In genomic region chr11:116828632-116829524, GRCh38 we compare ENCODE assay signal across 13 cellular contexts. TPM values are rescaled to one million over a fixed set of nuclear protein-coding genes. Genes with fewer than 3 reads are reported as not detected.
DNase-seq lines count a peak whose midpoint lies in the region; ATAC-seq, FAIRE-seq and TF ChIP-seq lines count a peak whose summit lies in the region.
"Had no signal": no experiment of that assay in that cellular context is flagged by ENCODE, and none has a peak within 500 bp of the region (broad histone marks: within the 10 kb centered on the region; RNA-seq: fewer than 3 reads in every experiment).

No MANE protein-coding gene starts in this region.

- TF ChIP-seq POLR2A in K562 (conservative IDR thresholded peaks at IDR 0.05) (no peak), right lobe of liver (IDR thresholded peaks at IDR 0.05) (peak; percentile 34)

- no peak for FAIRE-seq in K562 (lab: Jason Lieb, UNC)

- no TSS peak for BruUV-seq in K562 (replicated peaks; lab: Mats Ljungman, UMichigan)

- no peak for TF ChIP-seq CTCF in cardiac muscle cell (IDR thresholded peaks at IDR 0.05; ENCODE audit: low read depth, low read length)
- TF ChIP-seq CTCF in K562 (IDR thresholded peaks at IDR 0.05 in 2 of 3, conservative IDR thresholded peaks at IDR 0.05 in 1 of 3; ENCODE audit: insufficient read depth in 2 of 3, low read depth in 1 of 3, low read length in 3 of 3): no peak
- peak in 1 of 4 donors; percentile 2 for TF ChIP-seq CTCF in right lobe of liver (IDR thresholded peaks at IDR 0.05)

- in situ Hi-C loops in K562 (cut with MboI): no loop called here

- no peaks in the 10 kb centered on the region for H3K36me3 ChIP-seq in cardiac muscle cell
- no peaks in the 10 kb centered on the region for H3K36me3 ChIP-seq in K562 (ENCODE audit: control insufficient read depth, insufficient read depth, low read length)
- H3K36me3 ChIP-seq in right lobe of liver: no peaks in the 10 kb centered on the region
- H3K36me3 ChIP-seq: HAP-1 had no signal

- H3K9me1 ChIP-seq in K562 (ENCODE audit: control insufficient read depth, insufficient read depth, low read length): no peaks in the 10 kb centered on the region

- TF ChIP-seq RAD21 in K562 (CRISPR knock-in tag; conservative IDR thresholded peaks at IDR 0.05 in 1 of 2, IDR thresholded peaks at IDR 0.05 in 1 of 2): no peak

- H3K4me2 ChIP-seq in K562 (ENCODE audit: insufficient read depth, low read length): no peak overlapping the region

- H4K20me1 ChIP-seq in K562 (replicated peaks; ENCODE audit: control insufficient read depth, insufficient read depth, low read length): no peaks in the 10 kb centered on the region

- H3K4me3 ChIP-seq in cardiac muscle cell (no peak overlapping the region), K562 (no peak overlapping the region), right lobe of liver (peak overlapping the region; percentile 27 to 90 (median 81))
- H3K4me3 ChIP-seq: HAP-1 had no signal

- POLR2A ChIA-PET in K562 (lab: Yijun Ruan, JAX): interaction anchor here (0.6 to 1.6 kb wide), 3 partner anchors 8 to 38 kb away, joined by 3 to 6 read pairs (median 3); no protein-coding TSS in a partner anchor

- 0 out of 4 replicates have a peak overlapping the region, but pooled peaks of 1 of the 2 experiments have one; percentile 35 for H3K9ac ChIP-seq in K562 (ENCODE audit: insufficient read depth in 1 of 2, low read depth in 2 of 2, low read length in 2 of 2)

- ATAC-seq in left cardiac atrium: no peak
- peak; percentile 22; the same call in 2 of the 3 replicates for ATAC-seq in K562
- ATAC-seq in right lobe of liver: peak; percentile 44 to 57 (median 52)
- no peak for ATAC-seq in HG02623 (IDR thresholded peaks at IDR 0.05; ENCODE audit: unreplicated experiment)
- ATAC-seq in GM18511 (IDR thresholded peaks at IDR 0.05; ENCODE audit: unreplicated experiment): no peak
- no peak for ATAC-seq in HG03520 (IDR thresholded peaks at IDR 0.05; ENCODE audit: unreplicated experiment)
- ATAC-seq: PC-3 had no signal

- CTCF ChIA-PET in K562 (lab: Yijun Ruan, JAX; ENCODE audit: low intra/inter-chr PET ratio): no interaction called here

- 0 out of 2 replicates have a peak overlapping the region, but pooled peaks have one; percentile 24 for H2AFZ ChIP-seq in K562 (ENCODE audit: low read depth, low read length)

- H3K4me1 ChIP-seq in cardiac muscle cell (ENCODE audit: low read depth): peaks cover 29% of the 10 kb centered on the region
- H3K4me1 ChIP-seq in K562 (replicated peaks in 1 of 2; ENCODE audit: control insufficient read depth in 2 of 2, insufficient read depth in 2 of 2, low read length in 2 of 2): peaks cover 8 to 29% of the 10 kb centered on the region in 2 experiments; a peak in 4 of 5 replicates
- H3K4me1 ChIP-seq in right lobe of liver: peaks cover 0 to 41% (median 17%) of the 10 kb centered on the region in 4 donors
- H3K4me1 ChIP-seq: HAP-1 had no signal

- H3K79me2 ChIP-seq in K562 (ENCODE audit: control insufficient read depth, insufficient read depth, low read length): no peaks in the 10 kb centered on the region

- intact Hi-C loops in left cardiac atrium (cut with DNase I) (no loop called here), K562 (cut with micrococcal nuclease) (no loop called here), right lobe of liver (cut with DNase I) (no loop called here)

- H3K27ac ChIP-seq in cardiac muscle cell (peak overlapping the region; percentile 31), K562 (ENCODE audit: extremely low read depth, low read depth, low read length) (no peak overlapping the region), right lobe of liver (peak overlapping the region; percentile 74 to 88 (median 81))

- H3K27me3 ChIP-seq in cardiac muscle cell (no peaks in the 10 kb centered on the region), K562 (ENCODE audit: control insufficient read depth in 2 of 2, insufficient read depth in 2 of 2, low read length in 2 of 2) (peaks cover 0 to 7% of the 10 kb centered on the region in 2 experiments; a peak in 2 of 5 replicates), right lobe of liver (no peaks in the 10 kb centered on the region)

- TF ChIP-seq EP300 in K562 (IDR thresholded peaks at IDR 0.05; ENCODE audit: low read length): no peak

- DNase-seq in cardiac muscle cell (ENCODE audit: low read depth in 1 of 2, low spot score in 1 of 2) (no peak), left cardiac atrium (no peak), K562 (ENCODE audit: extremely low read depth in 1 of 4, low spot score in 3 of 4) (peak in 3 of 4 experiments; percentile 35 to 51 (median 49)), right lobe of liver (peak; percentile 77 to 93 (median 87)), activated T-cell treated with anti-CD3 and anti-CD28 coated beads for 4 hours (no peak)
- DNase-seq: 8988T, COR-L47, PC-3 had no signal

- H3K9me3 ChIP-seq in cardiac muscle cell (ENCODE audit: low read depth) (no peaks in the 10 kb centered on the region), K562 (replicated peaks; ENCODE audit: control insufficient read depth, insufficient read depth, low read depth, low read length) (no peaks in the 10 kb centered on the region), right lobe of liver (no peaks in the 10 kb centered on the region)
- H3K9me3 ChIP-seq: HAP-1 had no signal

- WGBS in K562 (ENCODE audit: insufficient coverage, low coverage, missing lambda C conversion rate): 24% methylated on average over 7 of the region's 16 CpGs
- 46% methylated on average over 10 of the region's 16 CpGs for WGBS in right lobe of liver (ENCODE audit: insufficient coverage, low coverage, low lambda C conversion rate, missing lambda C conversion rate)

RNA-seq across cellular contexts. Expression of gene APOC3, which starts 0.8 kb away (rescaled TPM):
- total RNA-seq in cardiac muscle cell (2.3 TPM in 1 of 2 replicates, not detected in the other), left cardiac atrium (not detected), K562 (2014; rRNA removed) (not detected in 2 replicates), K562 (2014; rRNA removed; fragmentation: Illumina TruSeq; extraction: Trizol) (not detected in 2 replicates), K562 (2015; rRNA removed; fragmentation: Illumina TruSeq; extraction: Trizol) (not detected in 2 replicates), K562 (2021) (1.1 and 1.7 TPM in 2 replicates), right lobe of liver (over 10,000 TPM in 3 of 6 experiments, 1,000 to 10,000 TPM in 3; 4,225 to 15,106 (median 9,815) TPM)
- polyA plus RNA-seq in cardiac muscle cell (0.96 and 2.6 TPM in 2 replicates), K562 (2011; rRNA removed) (not detected in 2 replicates), K562 (2014; fragmentation: Illumina TruSeq; extraction: Trizol) (not detected in 2 replicates), K562 (2014; fragmentation: Nextera tagmentation; extraction: Ambion mirVana) (not detected), K562 (2014; rRNA removed) (not detected in 2 replicates)
- total RNA-seq in K562 (2011; cell fraction: chromatin; rRNA removed; ENCODE audit: low replicate concordance): not detected in 2 replicates
- total RNA-seq in K562 (2011; cell fraction: nucleolus; rRNA removed): not detected in 2 replicates
- not detected in 2 replicates for total RNA-seq in K562 (2011; cell fraction: nucleoplasm; rRNA removed)
- not detected in 2 replicates for polyA plus RNA-seq in K562 (2011; cell fraction: cytosol; rRNA removed)
- not detected in 2 replicates for polyA plus RNA-seq in K562 (2011; cell fraction: nucleus; rRNA removed)
- not detected in 2 replicates for polyA plus RNA-seq in K562 (2012)
- not detected in 2 replicates for polyA minus RNA-seq in K562 (2011; rRNA and poly(A)+ RNA removed)
- polyA minus RNA-seq in K562 (2011; cell fraction: cytosol; rRNA and poly(A)+ RNA removed): not detected in 2 replicates
- polyA minus RNA-seq in K562 (2011; cell fraction: nucleus; rRNA and poly(A)+ RNA removed): not detected in 2 replicates
- total RNA-seq: PC-3 had no signal
- polyA plus RNA-seq: CD14-positive monocyte had no signal

RNA-seq across cellular contexts. Expression of gene APOA4, which starts 5.8 kb away (rescaled TPM):
- total RNA-seq in cardiac muscle cell (0.86 and 2.1 TPM in 2 replicates), left cardiac atrium (not detected), K562 (2014; rRNA removed) (not detected in 2 replicates), K562 (2014; rRNA removed; fragmentation: Illumina TruSeq; extraction: Trizol) (not detected in 2 replicates), K562 (2015; rRNA removed; fragmentation: Illumina TruSeq; extraction: Trizol) (not detected in 2 replicates), K562 (2021) (not detected in 2 replicates), right lobe of liver (1,000 to 10,000 TPM in 2 of 6 experiments, 100 to 1,000 TPM in 2, 10 to 100 TPM in 2; 21.9 to 1,288 (median 117) TPM)
- polyA plus RNA-seq in cardiac muscle cell (0.57 and 2.1 TPM in 2 replicates), K562 (2011; rRNA removed) (not detected in 2 replicates), K562 (2014; fragmentation: Illumina TruSeq; extraction: Trizol) (not detected in 2 replicates), K562 (2014; fragmentation: Nextera tagmentation; extraction: Ambion mirVana) (not detected), K562 (2014; rRNA removed) (0.07 and 0.11 TPM in 2 replicates)
- total RNA-seq in K562 (2011; cell fraction: chromatin; rRNA removed; ENCODE audit: low replicate concordance): 0.32 TPM in 1 of 2 replicates, not detected in the other
- not detected in 2 replicates for total RNA-seq in K562 (2011; cell fraction: nucleolus; rRNA removed)
- not detected in 2 replicates for total RNA-seq in K562 (2011; cell fraction: nucleoplasm; rRNA removed)
- polyA plus RNA-seq in K562 (2011; cell fraction: cytosol; rRNA removed): not detected in 2 replicates
- polyA plus RNA-seq in K562 (2011; cell fraction: nucleus; rRNA removed): not detected in 2 replicates
- polyA plus RNA-seq in K562 (2012): 0.10 TPM in 1 of 2 replicates, not detected in the other
- polyA minus RNA-seq in K562 (2011; rRNA and poly(A)+ RNA removed): not detected in 2 replicates
- polyA minus RNA-seq in K562 (2011; cell fraction: cytosol; rRNA and poly(A)+ RNA removed): not detected in 2 replicates
- polyA minus RNA-seq in K562 (2011; cell fraction: nucleus; rRNA and poly(A)+ RNA removed): not detected in 2 replicates
- total RNA-seq: PC-3 had no signal
- polyA plus RNA-seq: CD14-positive monocyte had no signal

RNA-seq across cellular contexts. Expression of gene APOA1, which starts 8.5 kb away (rescaled TPM):
- total RNA-seq in cardiac muscle cell: 56.3 and 85.9 TPM in 2 replicates
- 59.0 and 117 TPM in 2 replicates for polyA plus RNA-seq in cardiac muscle cell
- total RNA-seq in left cardiac atrium: 1 to 10 TPM in 1 of 2 donors, under 1 TPM in 1; 0.99 to 1.2 TPM
- total RNA-seq in K562 (2011; cell fraction: chromatin; rRNA removed; ENCODE audit: low replicate concordance): not detected in 2 replicates
- total RNA-seq in K562 (2011; cell fraction: nucleolus; rRNA removed): not detected in 2 replicates
- total RNA-seq in K562 (2011; cell fraction: nucleoplasm; rRNA removed): not detected in 2 replicates
- total RNA-seq in K562 (2014; rRNA removed): not detected in 2 replicates
- total RNA-seq in K562 (2014; rRNA removed; fragmentation: Illumina TruSeq; extraction: Trizol): not detected in 2 replicates
- not detected in 2 replicates for total RNA-seq in K562 (2015; rRNA removed; fragmentation: Illumina TruSeq; extraction: Trizol)
- 1.8 TPM in 2 replicates for total RNA-seq in K562 (2021)
- polyA plus RNA-seq in K562 (2011; rRNA removed): not detected in 2 replicates
- polyA plus RNA-seq in K562 (2011; cell fraction: cytosol; rRNA removed): 0.06 TPM in 1 of 2 replicates, not detected in the other
- 0.13 and 0.30 TPM in 2 replicates for polyA plus RNA-seq in K562 (2011; cell fraction: nucleus; rRNA removed)
- 0.14 TPM in 1 of 2 replicates, not detected in the other for polyA plus RNA-seq in K562 (2012)
- not detected in 2 replicates for polyA plus RNA-seq in K562 (2014; fragmentation: Illumina TruSeq; extraction: Trizol)
- polyA plus RNA-seq in K562 (2014; fragmentation: Nextera tagmentation; extraction: Ambion mirVana): not detected
- polyA plus RNA-seq in K562 (2014; rRNA removed): not detected in 2 replicates
- not detected in 2 replicates for polyA minus RNA-seq in K562 (2011; rRNA and poly(A)+ RNA removed)
- polyA minus RNA-seq in K562 (2011; cell fraction: cytosol; rRNA and poly(A)+ RNA removed): 7.8 TPM in 1 of 2 replicates, not detected in the other
- not detected in 2 replicates for polyA minus RNA-seq in K562 (2011; cell fraction: nucleus; rRNA and poly(A)+ RNA removed)
- over 10,000 TPM in 2 of 6 experiments, 1,000 to 10,000 TPM in 4; 5,429 to 12,494 (median 8,679) TPM for total RNA-seq in right lobe of liver
- polyA plus RNA-seq: CD14-positive monocyte had no signal

RNA-seq across cellular contexts. Expression of gene APOA5, which starts 37.2 kb away (rescaled TPM):
- total RNA-seq in cardiac muscle cell: not detected in 2 replicates
- not detected in 2 replicates for polyA plus RNA-seq in cardiac muscle cell
- total RNA-seq in left cardiac atrium: not detected
- not detected in 2 replicates for total RNA-seq in K562 (2011; cell fraction: chromatin; rRNA removed; ENCODE audit: low replicate concordance)
- total RNA-seq in K562 (2011; cell fraction: nucleolus; rRNA removed): not detected in 2 replicates
- not detected in 2 replicates for total RNA-seq in K562 (2011; cell fraction: nucleoplasm; rRNA removed)
- total RNA-seq in K562 (2014; rRNA removed): not detected in 2 replicates
- total RNA-seq in K562 (2014; rRNA removed; fragmentation: Illumina TruSeq; extraction: Trizol): not detected in 2 replicates
- total RNA-seq in K562 (2015; rRNA removed; fragmentation: Illumina TruSeq; extraction: Trizol): not detected in 2 replicates
- total RNA-seq in K562 (2021): 0.67 TPM in 1 of 2 replicates, not detected in the other
- not detected in 2 replicates for polyA plus RNA-seq in K562 (2011; rRNA removed)
- polyA plus RNA-seq in K562 (2011; cell fraction: cytosol; rRNA removed): 0.03 TPM in 1 of 2 replicates, not detected in the other
- not detected in 2 replicates for polyA plus RNA-seq in K562 (2011; cell fraction: nucleus; rRNA removed)
- polyA plus RNA-seq in K562 (2012): not detected in 2 replicates
- polyA plus RNA-seq in K562 (2014; fragmentation: Illumina TruSeq; extraction: Trizol): not detected in 2 replicates
- polyA plus RNA-seq in K562 (2014; fragmentation: Nextera tagmentation; extraction: Ambion mirVana): not detected
- polyA plus RNA-seq in K562 (2014; rRNA removed): not detected in 2 replicates
- not detected in 2 replicates for polyA minus RNA-seq in K562 (2011; rRNA and poly(A)+ RNA removed)
- polyA minus RNA-seq in K562 (2011; cell fraction: cytosol; rRNA and poly(A)+ RNA removed): not detected in 2 replicates
- polyA minus RNA-seq in K562 (2011; cell fraction: nucleus; rRNA and poly(A)+ RNA removed): not detected in 2 replicates
- total RNA-seq in right lobe of liver: 1,000 to 10,000 TPM in 1 of 6 experiments, 100 to 1,000 TPM in 4, 10 to 100 TPM in 1; 57.8 to 1,064 (median 724) TPM
- total RNA-seq: PC-3 had no signal
- polyA plus RNA-seq: CD14-positive monocyte had no signal

RNA-seq across cellular contexts. Expression of gene ZPR1, which starts 41.1 kb away (rescaled TPM):
- 18.4 and 21.4 TPM in 2 replicates for total RNA-seq in cardiac muscle cell
- polyA plus RNA-seq in cardiac muscle cell: 43.9 and 48.4 TPM in 2 replicates
- 10 to 100 TPM; 23.0 to 33.9 TPM for total RNA-seq in left cardiac atrium
- total RNA-seq in K562 (2011; cell fraction: chromatin; rRNA removed; ENCODE audit: low replicate concordance): 120 and 142 TPM in 2 replicates
- 64.1 and 76.7 TPM in 2 replicates for total RNA-seq in K562 (2011; cell fraction: nucleolus; rRNA removed)
- 77.9 and 94.5 TPM in 2 replicates for total RNA-seq in K562 (2011; cell fraction: nucleoplasm; rRNA removed)
- 67.0 and 80.2 TPM in 2 replicates for total RNA-seq in K562 (2014; rRNA removed)
- 94.1 and 104 TPM in 2 replicates for total RNA-seq in K562 (2014; rRNA removed; fragmentation: Illumina TruSeq; extraction: Trizol)
- 83.8 and 85.1 TPM in 2 replicates for total RNA-seq in K562 (2015; rRNA removed; fragmentation: Illumina TruSeq; extraction: Trizol)
- total RNA-seq in K562 (2021): 83.8 and 88.6 TPM in 2 replicates
- 89.3 and 120 TPM in 2 replicates for polyA plus RNA-seq in K562 (2011; rRNA removed)
- polyA plus RNA-seq in K562 (2011; cell fraction: cytosol; rRNA removed): 55.3 and 65.6 TPM in 2 replicates
- 95.7 and 103 TPM in 2 replicates for polyA plus RNA-seq in K562 (2011; cell fraction: nucleus; rRNA removed)
- 50.1 and 76.2 TPM in 2 replicates for polyA plus RNA-seq in K562 (2012)
- polyA plus RNA-seq in K562 (2014; fragmentation: Illumina TruSeq; extraction: Trizol): 83.9 and 96.8 TPM in 2 replicates
- 10 to 100 TPM; 13.0 to 17.2 TPM for polyA plus RNA-seq in K562 (2014; fragmentation: Nextera tagmentation; extraction: Ambion mirVana)
- polyA plus RNA-seq in K562 (2014; rRNA removed): 66.3 and 77.5 TPM in 2 replicates
- polyA minus RNA-seq in K562 (2011; rRNA and poly(A)+ RNA removed): 126 and 135 TPM in 2 replicates
- 63.5 and 68.0 TPM in 2 replicates for polyA minus RNA-seq in K562 (2011; cell fraction: cytosol; rRNA and poly(A)+ RNA removed)
- 63.0 and 97.1 TPM in 2 replicates for polyA minus RNA-seq in K562 (2011; cell fraction: nucleus; rRNA and poly(A)+ RNA removed)
- total RNA-seq in right lobe of liver: 10 to 100 TPM; 17.9 to 86.6 (median 30.2) TPM

Comparison
In these comparisons a context has a peak if more than half of its experiments do, and no peak if none do; other contexts are left out.
1. DNase-seq: peak in K562 (3 of 4) and right lobe of liver (3 of 3); none in cardiac muscle cell (0 of 2), left cardiac atrium (single experiment) and activated T-cell treated with anti-CD3 and anti-CD28 coated beads for 4 hours (single experiment).
2. H3K4me3 ChIP-seq: peak in right lobe of liver (3 of 3); none in cardiac muscle cell (single experiment) and K562 (single experiment).
3. ATAC-seq: peak in K562 (single experiment) and right lobe of liver (4 of 4); none in left cardiac atrium (0 of 2), HG02623 (single experiment), GM18511 (single experiment) and HG03520 (single experiment).
4. RNA of gene APOC3, which starts 0.8 kb away (total RNA-seq): 4,225 to 15,106 TPM in right lobe of liver; 2.3 TPM in cardiac muscle cell, not detected in left cardiac atrium and 1.1 to 1.7 TPM in K562; every median in the first group is over 1,000 times any median in the second.
5. RNA of gene APOA1, which starts 8.5 kb away (total RNA-seq): 5,429 to 12,494 TPM in right lobe of liver; 56.3 to 85.9 TPM in cardiac muscle cell, 0.99 to 1.2 TPM in left cardiac atrium and 1.8 TPM in K562; every median in the first group is over 10 times any median in the second.